10 cellular contexts compared by ENCODE assay signal in the genomic region with DNA sequence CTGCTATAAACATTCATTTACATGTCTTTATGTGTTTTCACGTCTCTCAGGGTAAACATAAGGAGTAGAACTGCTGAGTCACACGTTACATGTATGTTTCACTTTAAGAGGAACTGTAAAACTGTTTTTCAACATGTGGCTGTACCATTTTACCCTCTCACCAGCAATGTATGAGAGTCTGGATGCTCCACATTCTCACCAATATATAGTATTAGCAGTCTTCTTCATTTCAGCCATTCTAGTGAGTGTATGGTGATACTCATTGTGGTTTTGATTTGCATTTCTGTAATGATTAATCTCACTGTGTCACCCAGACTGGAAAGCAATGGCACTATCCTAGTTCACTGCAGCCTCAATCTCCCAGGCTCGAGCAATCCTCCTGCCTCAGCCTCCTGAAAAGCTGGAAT. TPM values are rescaled to one million over a fixed set of nuclear protein-coding genes. Genes with fewer than 3 reads are reported as not detected.
A peak's percentile ranks its signal among the peaks of the same experiment; 100 is the strongest.
DNase-seq lines count a peak whose midpoint lies in the region; ATAC-seq and TF ChIP-seq lines count a peak whose summit lies in the region.
"Had no signal": no experiment of that assay in that cellular context is flagged by ENCODE, and none has a peak within 500 bp of the region (broad histone marks: within the 10 kb centered on the region; RNA-seq: fewer than 3 reads in every experiment).

No MANE protein-coding gene starts in this region.

- peaks cover 24% of the 10 kb centered on the region for H3K4me1 ChIP-seq in KMS-11 (ENCODE audit: low read depth, poor library complexity, severe bottlenecking)

- peaks cover 40% of the 10 kb centered on the region for H3K4me1 Mint-ChIP-seq in activated T-cell treated with anti-CD3 and anti-CD28 coated beads, Interleukin-2, amount 50 U/mL, for 24 hours (ENCODE audit: low read depth)
- peaks cover 11% of the 10 kb centered on the region for H3K4me1 Mint-ChIP-seq in stimulated activated memory B cell treated with anti-CD40 and anti-IgM and Interleukin-4, amounts not matched to agents 10 μg/mL and 1 μg/mL and 100 μg/mL, for 72 hours

- no peak for DNase-seq in activated T-cell treated with anti-CD3 and anti-CD28 coated beads, Interleukin-2, amount 50 U/mL, for 24 hours
- DNase-seq in activated T-cell treated with anti-CD3 and anti-CD28 coated beads for 4 hours (no peak), AG08395 (ENCODE audit: low spot score) (no peak), cerebellum (ENCODE audit: low spot score) (no peak), GF-D8 (lab: John Stamatoyannopoulos, UW) (no peak)
- DNase-seq: activated naive CD4-positive, alpha-beta T cell treated with Interleukin-2 at 50 U/mL for 16 hours; naive B cell had no signal

- H3K36me3 ChIP-seq in KMS-11 (ENCODE audit: insufficient read depth): no peaks in the 10 kb centered on the region; the same call in 1 of the 2 replicates

- no peak overlapping the region for H2AFZ ChIP-seq in KMS-11 (ENCODE audit: low read depth)

- no peaks in the 10 kb centered on the region for H3K27me3 Mint-ChIP-seq in activated T-cell treated with anti-CD3 and anti-CD28 coated beads, Interleukin-2, amount 50 U/mL, for 24 hours
- no peaks in the 10 kb centered on the region for H3K27me3 Mint-ChIP-seq in stimulated activated memory B cell treated with anti-CD40 and anti-IgM and Interleukin-4, amounts not matched to agents 10 μg/mL and 1 μg/mL and 100 μg/mL, for 72 hours
- H3K27me3 Mint-ChIP-seq: naive B cell had no signal

- no peaks in the 10 kb centered on the region for H3K27me3 ChIP-seq in KMS-11 (ENCODE audit: insufficient read depth, low read depth)

- H3K4me3 Mint-ChIP-seq in activated T-cell treated with anti-CD3 and anti-CD28 coated beads, Interleukin-2, amount 50 U/mL, for 24 hours: no peak overlapping the region
- H3K4me3 Mint-ChIP-seq in stimulated activated memory B cell treated with anti-CD40 and anti-IgM and Interleukin-4, amounts not matched to agents 10 μg/mL and 1 μg/mL and 100 μg/mL, for 72 hours: no peak overlapping the region
- H3K4me3 Mint-ChIP-seq: naive B cell had no signal

- H3K36me3 Mint-ChIP-seq in activated T-cell treated with anti-CD3 and anti-CD28 coated beads, Interleukin-2, amount 50 U/mL, for 24 hours (ENCODE audit: low read depth): peaks cover 70% of the 10 kb centered on the region
- H3K36me3 Mint-ChIP-seq in stimulated activated memory B cell treated with anti-CD40 and anti-IgM and Interleukin-4, amounts not matched to agents 10 μg/mL and 1 μg/mL and 100 μg/mL, for 72 hours: peaks cover 18% of the 10 kb centered on the region

- H3K27ac Mint-ChIP-seq in activated T-cell treated with anti-CD3 and anti-CD28 coated beads, Interleukin-2, amount 50 U/mL, for 24 hours: peak overlapping the region; percentile 72
- no peak overlapping the region for H3K27ac Mint-ChIP-seq in stimulated activated memory B cell treated with anti-CD40 and anti-IgM and Interleukin-4, amounts not matched to agents 10 μg/mL and 1 μg/mL and 100 μg/mL, for 72 hours

- ATAC-seq in HG02642 (IDR thresholded peaks at IDR 0.05; ENCODE audit: poor library complexity, unreplicated experiment): peak; percentile 91
- ATAC-seq in stimulated activated memory B cell treated with anti-CD40 and anti-IgM and Interleukin-4, amounts not matched to agents 10 μg/mL and 1 μg/mL and 100 μg/mL, for 72 hours: peak; percentile 51

- H3K9me3 Mint-ChIP-seq in activated T-cell treated with anti-CD3 and anti-CD28 coated beads, Interleukin-2, amount 50 U/mL, for 24 hours: no peaks in the 10 kb centered on the region
- H3K9me3 Mint-ChIP-seq in stimulated activated memory B cell treated with anti-CD40 and anti-IgM and Interleukin-4, amounts not matched to agents 10 μg/mL and 1 μg/mL and 100 μg/mL, for 72 hours: no peaks in the 10 kb centered on the region
- H3K9me3 Mint-ChIP-seq: naive B cell had no signal

- no peak overlapping the region for H3K4me3 ChIP-seq in KMS-11 (IDR thresholded peaks at IDR 0.05; ENCODE audit: insufficient read depth, low read depth, low read length)

- TF ChIP-seq CTCF in KMS-11 (conservative IDR thresholded peaks at IDR 0.05; ENCODE audit: low read depth, low read length): no peak

- no peaks in the 10 kb centered on the region for H4K20me1 ChIP-seq in KMS-11 (ENCODE audit: insufficient read depth)

- no peak overlapping the region for H3K4me2 ChIP-seq in KMS-11

- H3K79me2 ChIP-seq in KMS-11 (ENCODE audit: insufficient read depth, low read depth): peaks cover 27% of the 10 kb centered on the region; the same call in 1 of the 2 replicates

- H3K9ac ChIP-seq in KMS-11: no peak overlapping the region

- peak overlapping the region; percentile 3; the same call in 1 of the 2 replicates for H3K27ac ChIP-seq in KMS-11

RNA-seq across cellular contexts. Expression of gene PHC3, which starts 37.1 kb away (rescaled TPM):
- total RNA-seq in cerebellum: 69.7 TPM
